11 cellular contexts compared by ENCODE assay signal in genomic region chr1:151132676-151133338, GRCh38. TPM values are rescaled to one million over a fixed set of nuclear protein-coding genes. Genes with fewer than 3 reads are reported as not detected.
DNase-seq lines count a peak whose midpoint lies in the region; ATAC-seq and TF ChIP-seq lines count a peak whose summit lies in the region.
"Had no signal": no experiment of that assay in that cellular context is flagged by ENCODE, and none has a peak within 500 bp of the region (broad histone marks: within the 10 kb centered on the region; RNA-seq: fewer than 3 reads in every experiment).

No MANE protein-coding gene starts in this region.

- no peaks in the 10 kb centered on the region for H3K9me3 ChIP-seq in breast epithelium
- no peaks in the 10 kb centered on the region for H3K9me3 ChIP-seq in hepatocyte (ENCODE audit: low read depth)
- no peaks in the 10 kb centered on the region for H3K9me3 ChIP-seq in neural progenitor cell (ENCODE audit: low read depth)
- no peaks in the 10 kb centered on the region for H3K9me3 ChIP-seq in uterus

- no peaks in the 10 kb centered on the region for H3K9me3 Mint-ChIP-seq in MCF 10A (ENCODE audit: unreplicated experiment)
- no peaks in the 10 kb centered on the region for H3K9me3 Mint-ChIP-seq in neural progenitor cell
- H3K9me3 Mint-ChIP-seq: activated T-helper 2 cell treated with anti-CD3 and anti-CD28 coated beads, Interferon-gamma antibody, Interleukin-2, Interleukin-4, amounts not matched to agents 10 μg/mL and 5 μg/mL and 100 μg/mL, durations not matched to agents 14 hours and 24 hours and 36 hours had no signal

- BruUV-seq in MCF 10A (replicated peaks; lab: Mats Ljungman, UMichigan), result no TSS peak

- intact Hi-C loops in breast epithelium (cut with DNase I; ENCODE audit: low total_unique reads), result no loop called here
- intact Hi-C loops in MCF 10A (cut with micrococcal nuclease), result no loop called here
- intact Hi-C loops in uterus (cut with DNase I; ENCODE audit: low total_unique reads), result no loop called here

- no peak overlapping the region for H2AFZ ChIP-seq in hepatocyte
- H2AFZ ChIP-seq in neural progenitor cell (replicated peaks), result no peak overlapping the region

- ATAC-seq in GM21825 (IDR thresholded peaks at IDR 0.05; ENCODE audit: unreplicated experiment), result no peak

- TF ChIP-seq POLR2A in breast epithelium (IDR thresholded peaks at IDR 0.05) (no peak), uterus (IDR thresholded peaks at IDR 0.05) (no peak)

- POLR2A ChIA-PET in MCF 10A (lab: Yijun Ruan, JAX), result no interaction called here

- no peaks in the 10 kb centered on the region for H3K27me3 ChIP-seq in breast epithelium
- H3K27me3 ChIP-seq in hepatocyte, result peaks cover 17% of the 10 kb centered on the region
- peaks cover 52% of the 10 kb centered on the region for H3K27me3 ChIP-seq in neural progenitor cell
- H3K27me3 ChIP-seq in uterus, result no peaks in the 10 kb centered on the region

- no peaks in the 10 kb centered on the region for H3K36me3 ChIP-seq in breast epithelium
- no peaks in the 10 kb centered on the region for H3K36me3 ChIP-seq in hepatocyte (replicated peaks; ENCODE audit: insufficient read depth, low read depth)
- no peaks in the 10 kb centered on the region for H3K36me3 ChIP-seq in neural progenitor cell
- H3K36me3 ChIP-seq in uterus, result no peaks in the 10 kb centered on the region

- H3K4me1 Mint-ChIP-seq in MCF 10A (ENCODE audit: insufficient read depth, unreplicated experiment), result no peaks in the 10 kb centered on the region
- peaks cover 11% of the 10 kb centered on the region for H3K4me1 Mint-ChIP-seq in neural progenitor cell

- H3K9me2 ChIP-seq in hepatocyte (replicated peaks; ENCODE audit: insufficient read depth), result no peaks in the 10 kb centered on the region

- peaks cover 29% of the 10 kb centered on the region for H3F3A ChIP-seq in neural progenitor cell (ENCODE audit: low read depth)

- WGBS in hepatocyte (ENCODE audit: low lambda C conversion rate, missing lambda C conversion rate), result 52% methylated on average over 9 of the region's 77 CpGs

- H3K4me2 ChIP-seq in hepatocyte (peak overlapping the region; percentile 90), neural progenitor cell (peak overlapping the region; percentile 74)

- CTCF ChIA-PET in MCF 10A (lab: Yijun Ruan, JAX), result no interaction called here

- H3K27me3 Mint-ChIP-seq in MCF 10A (ENCODE audit: insufficient read depth, unreplicated experiment) (no peaks in the 10 kb centered on the region), neural progenitor cell (ENCODE audit: insufficient read depth, low read depth) (peaks cover 16% of the 10 kb centered on the region)

- no peaks in the 10 kb centered on the region for H3K4me1 ChIP-seq in breast epithelium
- H3K4me1 ChIP-seq in hepatocyte (ENCODE audit: insufficient read depth), result peaks cover 14% of the 10 kb centered on the region
- peaks cover 11% of the 10 kb centered on the region for H3K4me1 ChIP-seq in neural progenitor cell
- peaks cover 0 to 6% of the 10 kb centered on the region in 2 donors for H3K4me1 ChIP-seq in uterus

- TF ChIP-seq CTCF in breast epithelium (IDR thresholded peaks at IDR 0.05), result no peak
- TF ChIP-seq CTCF in MCF 10A (IDR thresholded peaks at IDR 0.05; ENCODE audit: unreplicated experiment), result no peak
- TF ChIP-seq CTCF in hepatocyte (IDR thresholded peaks at IDR 0.05; ENCODE audit: poor library complexity), result no peak
- no peak for TF ChIP-seq CTCF in neural progenitor cell (IDR thresholded peaks at IDR 0.05)
- peak in 1 of 4 experiments; percentile 19 for TF ChIP-seq CTCF in uterus (IDR thresholded peaks at IDR 0.05)

- no peak overlapping the region for H3K9ac ChIP-seq in neural progenitor cell

- H4K20me1 ChIP-seq in hepatocyte (ENCODE audit: insufficient read depth, poor library complexity, severe bottlenecking) (no peaks in the 10 kb centered on the region), neural progenitor cell (ENCODE audit: low read depth) (no peaks in the 10 kb centered on the region)

- peak overlapping the region in 2 of 3 donors; percentile 51 to 71 for H3K4me3 ChIP-seq in breast epithelium
- no peak overlapping the region for H3K4me3 ChIP-seq in hepatocyte
- H3K4me3 ChIP-seq in neural progenitor cell, result peak overlapping the region; percentile 25
- H3K4me3 ChIP-seq in uterus, result peak overlapping the region in 1 of 2 donors; percentile 38

- H3K4me3 Mint-ChIP-seq in MCF 10A (ENCODE audit: unreplicated experiment) (no peak overlapping the region), neural progenitor cell (no peak overlapping the region)

- H3K79me2 ChIP-seq in hepatocyte (no peaks in the 10 kb centered on the region), neural progenitor cell (ENCODE audit: low read depth) (no peaks in the 10 kb centered on the region)

- no peak overlapping the region for H3K27ac Mint-ChIP-seq in MCF 10A (ENCODE audit: low read depth, unreplicated experiment)
- no peak overlapping the region for H3K27ac Mint-ChIP-seq in neural progenitor cell
- H3K27ac Mint-ChIP-seq: activated T-helper 2 cell treated with anti-CD3 and anti-CD28 coated beads, Interferon-gamma antibody, Interleukin-2, Interleukin-4, amounts not matched to agents 10 μg/mL and 5 μg/mL and 100 μg/mL, durations not matched to agents 14 hours and 24 hours and 36 hours had no signal

- H3K27ac ChIP-seq in breast epithelium, result peak overlapping the region; percentile 68 to 77
- no peak overlapping the region for H3K27ac ChIP-seq in hepatocyte
- no peak overlapping the region for H3K27ac ChIP-seq in neural progenitor cell
- H3K27ac ChIP-seq in uterus, result peak overlapping the region; percentile 77 to 94

- H3K36me3 Mint-ChIP-seq in MCF 10A (ENCODE audit: insufficient read depth, unreplicated experiment) (no peaks in the 10 kb centered on the region), neural progenitor cell (peaks cover 27% of the 10 kb centered on the region)

- DNase-seq in breast epithelium (ENCODE audit: low spot score in 2 of 2) (no peak), MCF 10A (ENCODE audit: unreplicated experiment) (no peak), hepatocyte (ENCODE audit: low spot score) (no peak), neural progenitor cell (ENCODE audit: low spot score) (peak; percentile 41), uterus (peak in 1 of 2 donors; percentile 44), hypothalamus (lab: John Stamatoyannopoulos, UW) (no peak), NOMO-1 (lab: John Stamatoyannopoulos, UW; ENCODE audit: unreplicated experiment in 2 of 2) (no peak)
- DNase-seq: caudate nucleus had no signal

RNA-seq across cellular contexts. Expression of gene SEMA6C, which starts 13.6 kb away (rescaled TPM):
- total RNA-seq in breast epithelium, result 1 to 10 TPM; 2.9 to 6.4 (median 5.2) TPM
- total RNA-seq in MCF 10A (2022), result 2.3 and 9.5 TPM in 2 replicates
- total RNA-seq in hepatocyte, result 6.3 and 41.6 TPM in 2 replicates
- polyA plus RNA-seq in hepatocyte, result 13.9 and 25.1 TPM in 2 replicates
- total RNA-seq in neural progenitor cell (ENCODE audit: low replicate concordance), result 5.6 and 12.1 TPM in 2 replicates
- total RNA-seq in uterus, result 10 to 100 TPM in 2 of 4 donors, 1 to 10 TPM in 1, under 1 TPM in 1; 0.88 to 31.3 (median 10.4) TPM

RNA-seq across cellular contexts. Expression of gene TNFAIP8L2, which starts 23.6 kb away (rescaled TPM):
- total RNA-seq in breast epithelium (1 to 10 TPM; 5.6 to 6.9 (median 5.7) TPM), MCF 10A (2022) (not detected in 2 replicates), hepatocyte (0.64 TPM in 1 of 2 replicates, not detected in the other), neural progenitor cell (ENCODE audit: low replicate concordance) (not detected in 2 replicates), uterus (10 to 100 TPM in 1 of 4 donors, 1 to 10 TPM in 3; 1.0 to 27.1 (median 3.1) TPM)
- 0.70 TPM in 1 of 2 replicates, not detected in the other for polyA plus RNA-seq in hepatocyte
- total RNA-seq: Daoy had no signal

RNA-seq across cellular contexts. Expression of gene LYSMD1, which starts 32.9 kb away (rescaled TPM):
- total RNA-seq in breast epithelium (10 to 100 TPM; 11.7 to 17.0 (median 14.8) TPM), MCF 10A (2022) (14.4 and 22.3 TPM in 2 replicates), hepatocyte (13.0 and 16.2 TPM in 2 replicates), neural progenitor cell (ENCODE audit: low replicate concordance) (15.5 and 18.9 TPM in 2 replicates), uterus (10 to 100 TPM in 2 of 4 donors, 1 to 10 TPM in 2; 6.4 to 32.9 (median 11.1) TPM)
- 1.0 and 2.5 TPM in 2 replicates for polyA plus RNA-seq in hepatocyte

RNA-seq across cellular contexts. Expression of gene SCNM1, which starts 33.1 kb away (rescaled TPM):
- total RNA-seq in breast epithelium, result 10 to 100 TPM; 14.9 to 23.8 (median 23.6) TPM
- 88.5 and 93.0 TPM in 2 replicates for total RNA-seq in MCF 10A (2022)
- total RNA-seq in hepatocyte, result 21.5 and 26.4 TPM in 2 replicates
- 55.4 and 57.5 TPM in 2 replicates for polyA plus RNA-seq in hepatocyte
- total RNA-seq in neural progenitor cell (ENCODE audit: low replicate concordance), result 22.0 and 25.3 TPM in 2 replicates
- total RNA-seq in uterus, result 100 to 1,000 TPM in 1 of 4 donors, 10 to 100 TPM in 2, 1 to 10 TPM in 1; 3.2 to 186 (median 21.3) TPM

RNA-seq across cellular contexts. Expression of gene TMOD4, which starts 43.0 kb away (rescaled TPM):
- total RNA-seq in breast epithelium, result under 1 TPM in 1 of 3 donors, not detected in 2; 0.73 TPM
- total RNA-seq in MCF 10A (2022), result 1.1 TPM in 1 of 2 replicates, not detected in the other
- total RNA-seq in hepatocyte, result not detected in 2 replicates
- 0.44 TPM in 1 of 2 replicates, not detected in the other for polyA plus RNA-seq in hepatocyte
- total RNA-seq in neural progenitor cell (ENCODE audit: low replicate concordance), result not detected in 2 replicates
- under 1 TPM in 1 of 4 donors, not detected in 3; 0.26 TPM for total RNA-seq in uterus

Comparison
In these comparisons a context has a peak if more than half of its experiments do, and no peak if none do; other contexts are left out.
1. H3K27ac ChIP-seq: peak in breast epithelium (2 of 2) and uterus (2 of 2); none in hepatocyte (single experiment) and neural progenitor cell (single experiment).